18 cellular contexts compared by ENCODE assay signal in the genomic region with DNA sequence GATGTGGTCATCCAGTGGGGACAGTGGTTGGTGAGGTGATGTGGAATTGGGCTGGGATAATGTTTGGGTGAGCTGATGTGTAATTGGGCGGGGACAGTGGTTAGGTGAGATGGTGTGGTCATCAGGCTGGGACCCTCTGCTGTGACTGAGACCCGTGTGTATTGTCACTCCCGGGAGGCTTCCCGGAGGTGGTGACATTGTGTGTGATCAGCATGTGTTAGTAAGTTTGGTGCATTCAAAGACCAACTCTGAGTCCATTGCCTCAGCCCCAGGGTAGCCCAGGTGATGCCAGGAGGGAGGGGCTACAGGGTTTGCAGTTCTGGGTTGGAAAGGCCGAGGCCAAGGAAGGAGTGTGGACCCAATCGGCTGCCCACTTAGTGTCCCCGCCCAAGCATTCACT.
DNase-seq lines count a peak whose midpoint lies in the region; ATAC-seq, FAIRE-seq and TF ChIP-seq lines count a peak whose summit lies in the region.
"Had no signal": no experiment of that assay in that cellular context is flagged by ENCODE, and none has a peak within 500 bp of the region (broad histone marks: within the 10 kb centered on the region; RNA-seq: fewer than 3 reads in every experiment).

No MANE protein-coding gene starts in this region.

- DNase-seq in A549 (ENCODE audit: low read depth in 1 of 2, low spot score in 1 of 2), result no peak
- DNase-seq in K562 (ENCODE audit: extremely low read depth in 1 of 4, low spot score in 3 of 4), result no peak
- DNase-seq in lower lobe of right lung, result peak; percentile 14
- DNase-seq in progenitor cell of endocrine pancreas (ENCODE audit: low spot score, unreplicated experiment), result no peak
- no peak for DNase-seq in T-helper 2 cell treated with Interferon-gamma antibody and Interleukin-4, amounts not matched to agents 5 μg/mL and 100 μg/mL, for 36 hours (ENCODE audit: low spot score)
- DNase-seq: AML-193; Caco-2; CD4-positive, alpha-beta T cell; GOT3; H9 had no signal

- FAIRE-seq in A549 (lab: Jason Lieb, UNC) (no peak), K562 (lab: Jason Lieb, UNC) (no peak)
- FAIRE-seq: D721Med, G401.6, GM12891, HepG2 had no signal

- in situ Hi-C loops in K562 (cut with MboI), result no loop called here

- no peaks in the 10 kb centered on the region for H3K9me1 ChIP-seq in K562 (ENCODE audit: control insufficient read depth, insufficient read depth, low read length)

- H3K4me3 Mint-ChIP-seq in progenitor cell of endocrine pancreas (ENCODE audit: low read depth), result no peak overlapping the region
- H3K4me3 Mint-ChIP-seq in T-helper 2 cell treated with Interferon-gamma antibody and Interleukin-4, amounts not matched to agents 5 μg/mL and 100 μg/mL, for 36 hours, result no peak overlapping the region
- H3K4me3 Mint-ChIP-seq: CD4-positive, alpha-beta T cell; H9 had no signal

- H3K27ac Mint-ChIP-seq in progenitor cell of endocrine pancreas, result peak overlapping the region; percentile 56
- H3K27ac Mint-ChIP-seq in T-helper 2 cell treated with Interferon-gamma antibody and Interleukin-4, amounts not matched to agents 5 μg/mL and 100 μg/mL, for 36 hours, result no peak overlapping the region
- H3K27ac Mint-ChIP-seq: CD4-positive, alpha-beta T cell; IgD-negative memory B cell had no signal

- ATAC-seq in A549 (no peak), K562 (no peak), lower lobe of right lung (no peak), GM19035 (IDR thresholded peaks at IDR 0.05; ENCODE audit: unreplicated experiment) (no peak), GM18870 (IDR thresholded peaks at IDR 0.05; ENCODE audit: unreplicated experiment) (no peak)
- ATAC-seq: HepG2 had no signal

- H3K4me2 ChIP-seq in A549 (no peak overlapping the region), K562 (ENCODE audit: insufficient read depth, low read length) (no peak overlapping the region)

- TF ChIP-seq POLR2A in A549 (IDR thresholded peaks at IDR 0.05; ENCODE audit: low read length) (no peak), K562 (conservative IDR thresholded peaks at IDR 0.05) (no peak)

- POLR2A ChIA-PET in A549 (lab: Yijun Ruan, JAX), result no interaction called here
- POLR2A ChIA-PET in K562 (lab: Yijun Ruan, JAX), result no interaction called here

- H3K4me1 ChIP-seq in A549 (no peaks in the 10 kb centered on the region), K562 (replicated peaks in 1 of 2; ENCODE audit: control insufficient read depth in 2 of 2, insufficient read depth in 2 of 2, low read length in 2 of 2) (no peaks in the 10 kb centered on the region), lower lobe of right lung (no peaks in the 10 kb centered on the region)
- H3K4me1 ChIP-seq: Caco-2 had no signal

- H3K9me3 ChIP-seq in A549 (no peaks in the 10 kb centered on the region), K562 (replicated peaks; ENCODE audit: control insufficient read depth, insufficient read depth, low read depth, low read length) (no peaks in the 10 kb centered on the region; the same call in 1 of the 2 replicates), lower lobe of right lung (no peaks in the 10 kb centered on the region)
- H3K9me3 ChIP-seq: Caco-2 had no signal

- H2AFZ ChIP-seq in K562 (ENCODE audit: low read depth, low read length), result no peak overlapping the region

- H3K27ac ChIP-seq in A549 (no peak overlapping the region), K562 (ENCODE audit: extremely low read depth, low read depth, low read length) (no peak overlapping the region), lower lobe of right lung (no peak overlapping the region)
- H3K27ac ChIP-seq: C4-2B had no signal

- H3K36me3 ChIP-seq in K562 (ENCODE audit: control insufficient read depth, insufficient read depth, low read length), result no peaks in the 10 kb centered on the region
- H3K36me3 ChIP-seq in lower lobe of right lung, result no peaks in the 10 kb centered on the region

- intact Hi-C loops in K562 (cut with micrococcal nuclease) (no loop called here), lower lobe of right lung (cut with DNase I) (no loop called here)

- H3K27me3 ChIP-seq in K562 (ENCODE audit: control insufficient read depth in 2 of 2, insufficient read depth in 2 of 2, low read length in 2 of 2) (peaks cover 7 to 42% of the 10 kb centered on the region in 2 experiments; a peak in 4 of 5 replicates), lower lobe of right lung (ENCODE audit: low read depth) (peaks cover 14% of the 10 kb centered on the region)

- WGBS in A549 (ENCODE audit: missing lambda C conversion rate), result 27% methylated on average over 7 of the region's 7 CpGs
- WGBS in K562 (ENCODE audit: insufficient coverage, low coverage, missing lambda C conversion rate), result 0% methylated on average over 7 of the region's 7 CpGs

- H3K9me3 Mint-ChIP-seq in progenitor cell of endocrine pancreas (ENCODE audit: low read depth), result no peaks in the 10 kb centered on the region
- no peaks in the 10 kb centered on the region for H3K9me3 Mint-ChIP-seq in T-helper 2 cell treated with Interferon-gamma antibody and Interleukin-4, amounts not matched to agents 5 μg/mL and 100 μg/mL, for 36 hours
- H3K9me3 Mint-ChIP-seq: CD4-positive, alpha-beta T cell had no signal

- no peak for TF ChIP-seq CTCF in A549 (IDR thresholded peaks at IDR 0.05)
- no peak for TF ChIP-seq CTCF in K562 (IDR thresholded peaks at IDR 0.05 in 2 of 3, conservative IDR thresholded peaks at IDR 0.05 in 1 of 3; ENCODE audit: insufficient read depth in 2 of 3, low read depth in 1 of 3, low read length in 3 of 3)
- no peak for TF ChIP-seq CTCF in lower lobe of right lung (IDR thresholded peaks at IDR 0.05)
- no peak for TF ChIP-seq CTCF in progenitor cell of endocrine pancreas (IDR thresholded peaks at IDR 0.05; ENCODE audit: unreplicated experiment)

- H3K9ac ChIP-seq in K562 (ENCODE audit: insufficient read depth in 1 of 2, low read depth in 2 of 2, low read length in 2 of 2), result no peak overlapping the region

- H3K36me3 Mint-ChIP-seq in progenitor cell of endocrine pancreas (ENCODE audit: insufficient read depth), result no peaks in the 10 kb centered on the region
- no peaks in the 10 kb centered on the region for H3K36me3 Mint-ChIP-seq in T-helper 2 cell treated with Interferon-gamma antibody and Interleukin-4, amounts not matched to agents 5 μg/mL and 100 μg/mL, for 36 hours (ENCODE audit: low read depth)
- H3K36me3 Mint-ChIP-seq: IgD-negative memory B cell had no signal

- CTCF ChIA-PET in A549 (lab: Yijun Ruan, JAX), result no interaction called here
- CTCF ChIA-PET in K562 (lab: Yijun Ruan, JAX; ENCODE audit: low intra/inter-chr PET ratio), result no interaction called here

- TF ChIP-seq RAD21 in A549 (conservative IDR thresholded peaks at IDR 0.05 in 1 of 2, IDR thresholded peaks at IDR 0.05 in 1 of 2), result no peak
- no peak for TF ChIP-seq RAD21 in K562 (CRISPR knock-in tag; conservative IDR thresholded peaks at IDR 0.05 in 1 of 2, IDR thresholded peaks at IDR 0.05 in 1 of 2)

- no peaks in the 10 kb centered on the region for H3K4me1 Mint-ChIP-seq in progenitor cell of endocrine pancreas (ENCODE audit: low read depth)
- H3K4me1 Mint-ChIP-seq in T-helper 2 cell treated with Interferon-gamma antibody and Interleukin-4, amounts not matched to agents 5 μg/mL and 100 μg/mL, for 36 hours (ENCODE audit: low read depth), result no peaks in the 10 kb centered on the region
- H3K4me1 Mint-ChIP-seq: IgD-negative memory B cell had no signal

- TF ChIP-seq EP300 in A549 (IDR thresholded peaks at IDR 0.05) (no peak), K562 (IDR thresholded peaks at IDR 0.05; ENCODE audit: low read length) (no peak)

- peaks cover 23% of the 10 kb centered on the region for H3K27me3 Mint-ChIP-seq in progenitor cell of endocrine pancreas
- H3K27me3 Mint-ChIP-seq in T-helper 2 cell treated with Interferon-gamma antibody and Interleukin-4, amounts not matched to agents 5 μg/mL and 100 μg/mL, for 36 hours (ENCODE audit: low read depth), result no peaks in the 10 kb centered on the region
- H3K27me3 Mint-ChIP-seq: CD4-positive, alpha-beta T cell; IgD-negative memory B cell had no signal

- no peak overlapping the region for H3K4me3 ChIP-seq in A549
- H3K4me3 ChIP-seq in K562, result no peak overlapping the region
- no peak overlapping the region for H3K4me3 ChIP-seq in lower lobe of right lung

- H4K20me1 ChIP-seq in K562 (replicated peaks; ENCODE audit: control insufficient read depth, insufficient read depth, low read length), result peaks cover 4% of the 10 kb centered on the region; the same call in 1 of the 2 replicates

- BruUV-seq in K562 (replicated peaks; lab: Mats Ljungman, UMichigan), result no TSS peak

- no peaks in the 10 kb centered on the region for H3K79me2 ChIP-seq in K562 (ENCODE audit: control insufficient read depth, insufficient read depth, low read length)

TF ChIP-seq in A549, 52 proteins besides CTCF, POLR2A, EP300 and RAD21 (continues in another document):
- TF ChIP-seq, protein P1, sequence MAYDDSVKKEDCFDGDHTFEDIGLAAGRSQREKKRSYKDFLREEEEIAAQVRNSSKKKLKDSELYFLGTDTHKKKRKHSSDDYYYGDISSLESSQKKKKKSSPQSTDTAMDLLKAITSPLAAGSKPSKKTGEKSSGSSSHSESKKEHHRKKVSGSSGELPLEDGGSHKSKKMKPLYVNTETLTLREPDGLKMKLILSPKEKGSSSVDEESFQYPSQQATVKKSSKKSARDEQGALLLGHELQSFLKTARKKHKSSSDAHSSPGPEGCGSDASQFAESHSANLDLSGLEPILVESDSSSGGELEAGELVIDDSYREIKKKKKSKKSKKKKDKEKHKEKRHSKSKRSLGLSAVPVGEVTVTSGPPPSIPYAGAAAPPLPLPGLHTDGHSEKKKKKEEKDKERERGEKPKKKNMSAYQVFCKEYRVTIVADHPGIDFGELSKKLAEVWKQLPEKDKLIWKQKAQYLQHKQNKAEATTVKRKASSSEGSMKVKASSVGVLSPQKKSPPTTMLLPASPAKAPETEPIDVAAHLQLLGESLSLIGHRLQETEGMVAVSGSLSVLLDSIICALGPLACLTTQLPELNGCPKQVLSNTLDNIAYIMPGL (CRISPR knock-in tag; IDR thresholded peaks at IDR 0.05; ENCODE audit: borderline replicate concordance), result no peak

TF ChIP-seq in K562, 482 proteins besides CTCF, POLR2A, EP300 and RAD21:
- peak; percentile 76 for TF ChIP-seq ZFP36 (IDR thresholded peaks at IDR 0.05; ENCODE audit: low read depth, low read length, partially characterized antibody)
- TF ChIP-seq ZNF77 (CRISPR knock-in tag; IDR thresholded peaks at IDR 0.05), result no peak
TF ChIP-seq in K562: peak in this region for 1.
